Comparison of ENCODE assay signal across 1 cellular context in the genomic region with DNA sequence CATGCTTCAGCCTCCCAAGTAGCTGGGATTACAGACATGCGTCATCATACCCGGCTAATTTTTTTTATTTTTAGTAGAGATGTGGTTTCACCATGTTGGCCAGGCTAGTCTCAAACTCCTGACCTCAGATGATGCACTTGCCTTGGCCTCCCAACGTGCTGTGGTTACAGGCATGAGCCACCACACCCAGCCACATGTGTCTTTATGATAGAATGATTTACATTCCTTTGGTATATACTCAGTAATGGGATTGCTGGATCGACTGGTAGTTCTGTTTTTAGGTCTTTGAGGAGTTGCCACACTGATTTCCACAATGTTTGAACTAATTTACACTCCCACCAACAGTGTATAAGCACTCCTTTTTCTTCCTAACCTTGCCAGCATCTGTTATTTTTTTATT.
TF ChIP-seq lines count a peak whose summit lies in the region.

No MANE protein-coding gene starts in this region.

TF ChIP-seq in HCT116, 20 proteins besides CTCF, POLR2A, EP300 and RAD21 (continued from another document):
- TF ChIP-seq, protein P1, sequence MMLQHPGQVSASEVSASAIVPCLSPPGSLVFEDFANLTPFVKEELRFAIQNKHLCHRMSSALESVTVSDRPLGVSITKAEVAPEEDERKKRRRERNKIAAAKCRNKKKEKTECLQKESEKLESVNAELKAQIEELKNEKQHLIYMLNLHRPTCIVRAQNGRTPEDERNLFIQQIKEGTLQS (IDR thresholded peaks at IDR 0.05) = no peak
- no peak for TF ChIP-seq SP1 (IDR thresholded peaks at IDR 0.05; ENCODE audit: low read depth)
- no peak for TF ChIP-seq JUND (IDR thresholded peaks at IDR 0.05)
- TF ChIP-seq, protein P2, sequence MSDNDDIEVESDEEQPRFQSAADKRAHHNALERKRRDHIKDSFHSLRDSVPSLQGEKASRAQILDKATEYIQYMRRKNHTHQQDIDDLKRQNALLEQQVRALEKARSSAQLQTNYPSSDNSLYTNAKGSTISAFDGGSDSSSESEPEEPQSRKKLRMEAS (IDR thresholded peaks at IDR 0.05) = no peak
- TF ChIP-seq EGR1 (IDR thresholded peaks at IDR 0.05; ENCODE audit: low read depth) = no peak
- no peak for TF ChIP-seq SRF (IDR thresholded peaks at IDR 0.05; ENCODE audit: low read depth)
- TF ChIP-seq EZH2phosphoT487 (IDR thresholded peaks at IDR 0.05; ENCODE audit: borderline replicate concordance) = no peak
- no peak for TF ChIP-seq ELF1 (IDR thresholded peaks at IDR 0.05; ENCODE audit: borderline replicate concordance, low read depth)
- TF ChIP-seq, protein P3, sequence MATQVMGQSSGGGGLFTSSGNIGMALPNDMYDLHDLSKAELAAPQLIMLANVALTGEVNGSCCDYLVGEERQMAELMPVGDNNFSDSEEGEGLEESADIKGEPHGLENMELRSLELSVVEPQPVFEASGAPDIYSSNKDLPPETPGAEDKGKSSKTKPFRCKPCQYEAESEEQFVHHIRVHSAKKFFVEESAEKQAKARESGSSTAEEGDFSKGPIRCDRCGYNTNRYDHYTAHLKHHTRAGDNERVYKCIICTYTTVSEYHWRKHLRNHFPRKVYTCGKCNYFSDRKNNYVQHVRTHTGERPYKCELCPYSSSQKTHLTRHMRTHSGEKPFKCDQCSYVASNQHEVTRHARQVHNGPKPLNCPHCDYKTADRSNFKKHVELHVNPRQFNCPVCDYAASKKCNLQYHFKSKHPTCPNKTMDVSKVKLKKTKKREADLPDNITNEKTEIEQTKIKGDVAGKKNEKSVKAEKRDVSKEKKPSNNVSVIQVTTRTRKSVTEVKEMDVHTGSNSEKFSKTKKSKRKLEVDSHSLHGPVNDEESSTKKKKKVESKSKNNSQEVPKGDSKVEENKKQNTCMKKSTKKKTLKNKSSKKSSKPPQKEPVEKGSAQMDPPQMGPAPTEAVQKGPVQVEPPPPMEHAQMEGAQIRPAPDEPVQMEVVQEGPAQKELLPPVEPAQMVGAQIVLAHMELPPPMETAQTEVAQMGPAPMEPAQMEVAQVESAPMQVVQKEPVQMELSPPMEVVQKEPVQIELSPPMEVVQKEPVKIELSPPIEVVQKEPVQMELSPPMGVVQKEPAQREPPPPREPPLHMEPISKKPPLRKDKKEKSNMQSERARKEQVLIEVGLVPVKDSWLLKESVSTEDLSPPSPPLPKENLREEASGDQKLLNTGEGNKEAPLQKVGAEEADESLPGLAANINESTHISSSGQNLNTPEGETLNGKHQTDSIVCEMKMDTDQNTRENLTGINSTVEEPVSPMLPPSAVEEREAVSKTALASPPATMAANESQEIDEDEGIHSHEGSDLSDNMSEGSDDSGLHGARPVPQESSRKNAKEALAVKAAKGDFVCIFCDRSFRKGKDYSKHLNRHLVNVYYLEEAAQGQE (IDR thresholded peaks at IDR 0.05; ENCODE audit: low read depth) = no peak
- TF ChIP-seq, protein P4, sequence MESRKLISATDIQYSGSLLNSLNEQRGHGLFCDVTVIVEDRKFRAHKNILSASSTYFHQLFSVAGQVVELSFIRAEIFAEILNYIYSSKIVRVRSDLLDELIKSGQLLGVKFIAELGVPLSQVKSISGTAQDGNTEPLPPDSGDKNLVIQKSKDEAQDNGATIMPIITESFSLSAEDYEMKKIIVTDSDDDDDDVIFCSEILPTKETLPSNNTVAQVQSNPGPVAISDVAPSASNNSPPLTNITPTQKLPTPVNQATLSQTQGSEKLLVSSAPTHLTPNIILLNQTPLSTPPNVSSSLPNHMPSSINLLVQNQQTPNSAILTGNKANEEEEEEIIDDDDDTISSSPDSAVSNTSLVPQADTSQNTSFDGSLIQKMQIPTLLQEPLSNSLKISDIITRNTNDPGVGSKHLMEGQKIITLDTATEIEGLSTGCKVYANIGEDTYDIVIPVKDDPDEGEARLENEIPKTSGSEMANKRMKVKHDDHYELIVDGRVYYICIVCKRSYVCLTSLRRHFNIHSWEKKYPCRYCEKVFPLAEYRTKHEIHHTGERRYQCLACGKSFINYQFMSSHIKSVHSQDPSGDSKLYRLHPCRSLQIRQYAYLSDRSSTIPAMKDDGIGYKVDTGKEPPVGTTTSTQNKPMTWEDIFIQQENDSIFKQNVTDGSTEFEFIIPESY (IDR thresholded peaks at IDR 0.05; ENCODE audit: extremely low read depth, insufficient replicate concordance, low read length) = no peak
- TF ChIP-seq TCF7L2 (IDR thresholded peaks at IDR 0.05; ENCODE audit: borderline replicate concordance, extremely low read depth, insufficient read depth, insufficient read length) = no peak
- TF ChIP-seq SIN3A (IDR thresholded peaks at IDR 0.05; ENCODE audit: low read depth) = no peak
- no peak for TF ChIP-seq CEBPB (IDR thresholded peaks at IDR 0.05; ENCODE audit: low read depth)
- TF ChIP-seq POLR2AphosphoS5 (IDR thresholded peaks at IDR 0.05; ENCODE audit: low read depth, low read length) = no peak
